Comparison of ENCODE assay signal across 8 cellular contexts in the genomic region with DNA sequence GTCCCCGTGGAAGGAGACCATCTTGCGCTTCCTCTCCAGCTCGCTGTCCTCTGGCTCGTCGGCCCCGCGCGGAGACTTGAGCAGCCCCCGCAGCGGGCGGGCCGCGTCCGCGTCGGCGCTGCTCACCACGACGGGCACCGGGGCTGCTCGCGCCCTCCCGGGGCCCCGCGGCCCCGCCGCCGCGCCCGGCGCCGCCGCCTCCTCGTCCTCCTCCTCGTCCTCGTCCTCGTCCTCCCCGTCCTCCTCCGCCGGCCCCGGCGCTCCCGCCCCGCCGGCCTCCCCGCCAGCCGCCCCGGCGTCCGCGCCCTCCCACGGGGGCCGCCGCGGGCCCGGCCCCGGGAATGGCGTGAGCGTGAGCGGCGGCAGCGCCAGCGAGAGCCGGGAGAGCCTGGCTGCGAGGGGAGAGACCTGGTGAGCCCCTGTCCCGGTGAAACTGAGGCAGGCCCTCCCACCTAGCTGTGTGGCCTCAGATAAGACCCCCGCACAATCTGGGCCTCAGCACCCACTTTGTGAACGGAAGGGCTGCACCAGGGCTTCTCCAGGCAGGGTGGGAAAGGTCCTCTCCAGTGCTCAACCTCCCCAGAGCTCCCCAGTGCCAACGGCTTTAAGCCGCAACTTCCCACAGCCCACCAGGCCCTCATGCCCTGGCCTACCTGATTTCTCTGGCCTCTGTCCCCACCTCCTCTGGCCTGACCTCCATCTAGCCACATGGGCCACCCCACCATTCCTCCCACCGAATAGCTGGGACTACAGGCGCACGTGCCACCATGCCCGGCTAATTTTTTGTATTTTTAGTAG. TPM values are rescaled to one million over a fixed set of nuclear protein-coding genes. Genes with fewer than 3 reads are reported as not detected.
DNase-seq lines count a peak whose midpoint lies in the region; ATAC-seq, FAIRE-seq and TF ChIP-seq lines count a peak whose summit lies in the region.

No MANE protein-coding gene starts in this region.

- H3K27ac ChIP-seq in heart left ventricle: peak overlapping the region in 10 of 12 donors; percentile 29 to 77 (median 65)
- no peak overlapping the region for H3K27ac ChIP-seq in skeletal muscle tissue (ENCODE audit: low read depth, low read length)

- H3K36me3 ChIP-seq in heart left ventricle (no peaks in the 10 kb centered on the region), skeletal muscle tissue (ENCODE audit: control insufficient read depth in 3 of 3, insufficient read depth in 3 of 3, low read length in 3 of 3) (no peaks in the 10 kb centered on the region)

- H3K4me3 ChIP-seq in heart left ventricle: peak overlapping the region; percentile 23 to 78 (median 61)
- peak overlapping the region; percentile 49 to 68 (median 54) for H3K4me3 ChIP-seq in skeletal muscle tissue (ENCODE audit: low read length in 3 of 3)

- peaks cover under 1 to 38% (median 5%) of the 10 kb centered on the region in 9 donors for H3K27me3 ChIP-seq in heart left ventricle
- peaks cover 30 to 52% (median 48%) of the 10 kb centered on the region in 3 donors for H3K27me3 ChIP-seq in skeletal muscle tissue (ENCODE audit: control insufficient read depth in 3 of 3, insufficient read depth in 3 of 3, low read length in 3 of 3)

- H3K4me1 Mint-ChIP-seq in T-helper 17 cell: peaks cover 20% of the 10 kb centered on the region

- H3K4me3 Mint-ChIP-seq in T-helper 17 cell: peak overlapping the region; percentile 87

- no peak for FAIRE-seq in frontal cortex (lab: Jason Lieb, UNC)

- H3K4me1 ChIP-seq in heart left ventricle (peaks cover 0 to 43% (median 9%) of the 10 kb centered on the region in 12 donors), skeletal muscle tissue (ENCODE audit: control insufficient read depth in 3 of 3, insufficient read depth in 3 of 3, low read length in 3 of 3) (peaks cover 2 to 8% (median 4%) of the 10 kb centered on the region in 3 donors)

- no peak overlapping the region for H3K27ac Mint-ChIP-seq in T-helper 17 cell

- intact Hi-C loops in heart left ventricle (cut with DNase I): loop anchor here in 7 of 10 donors (2.0 to 5.0 kb wide), 6 partner anchors 25 to 172 kb away; a partner anchor contains a TSS

- H3K9me3 ChIP-seq in T-helper 17 cell (ENCODE audit: control insufficient read depth, low read length, poor library complexity, severe bottlenecking) (no peaks in the 10 kb centered on the region), heart left ventricle (no peaks in the 10 kb centered on the region), skeletal muscle tissue (ENCODE audit: control insufficient read depth in 3 of 3, low read length in 3 of 3) (no peaks in the 10 kb centered on the region)

- H3K9ac ChIP-seq in skeletal muscle tissue (ENCODE audit: low read depth in 1 of 3, low read length in 3 of 3): peak overlapping the region in 2 of 3 donors; percentile 61 to 64

- ATAC-seq in GM21528 (IDR thresholded peaks at IDR 0.05; ENCODE audit: low FRiP score, unreplicated experiment) (peak; percentile 6), T-helper 17 cell (no peak), heart left ventricle (peak in 1 of 4 donors; percentile 5)

- TF ChIP-seq POLR2A in heart left ventricle (IDR thresholded peaks at IDR 0.05): no peak

- no peak for DNase-seq in T-helper 17 cell
- no peak for DNase-seq in heart left ventricle
- no peak for DNase-seq in NCI-H2171 treated with DMSO at 0.1 percent for 48 hours (lab: John Stamatoyannopoulos, UW)
- DNase-seq in LoVo (ENCODE audit: low spot score): no peak
- DNase-seq in GM19240 (ENCODE audit: insufficient read length, low spot score): no peak
- DNase-seq in frontal cortex (ENCODE audit: low spot score in 2 of 2): no peak

- TF ChIP-seq CTCF in heart left ventricle (IDR thresholded peaks at IDR 0.05): no peak

- WGBS in heart left ventricle, 4 donors: 8 to 69% (median 11%) methylated on average over 8 to 74 of the region's 74 CpGs

- H3K36me3 Mint-ChIP-seq in T-helper 17 cell (ENCODE audit: low read depth): no peaks in the 10 kb centered on the region

- peaks cover 26% of the 10 kb centered on the region for H3K27me3 Mint-ChIP-seq in T-helper 17 cell

RNA-seq across cellular contexts. Expression of a gene that starts 17.7 kb away (rescaled TPM):
- 10 to 100 TPM; 11.5 to 18.4 TPM for total RNA-seq in T-helper 17 cell
- total RNA-seq in heart left ventricle: 1 to 10 TPM in 6 of 9 donors, under 1 TPM in 3; 0.50 to 1.9 (median 1.4) TPM
- under 1 TPM; 0.19 to 0.99 TPM for polyA plus RNA-seq in heart left ventricle
- total RNA-seq in skeletal muscle tissue: not detected
- total RNA-seq in frontal cortex: 10.6 TPM

RNA-seq across cellular contexts. Expression of a gene that starts 24.7 kb away (rescaled TPM):
- total RNA-seq in T-helper 17 cell: 10 to 100 TPM; 42.3 to 53.4 TPM
- 10 to 100 TPM; 12.3 to 47.3 (median 31.0) TPM for total RNA-seq in heart left ventricle
- 10 to 100 TPM; 21.0 to 55.3 TPM for polyA plus RNA-seq in heart left ventricle
- total RNA-seq in skeletal muscle tissue: 33.4 TPM
- total RNA-seq in frontal cortex: 78.3 TPM

RNA-seq across cellular contexts. Expression of a gene that starts 38.5 kb away (rescaled TPM):
- total RNA-seq in T-helper 17 cell (1 to 10 TPM; 1.7 to 2.5 TPM), heart left ventricle (1 to 10 TPM in 1 of 9 donors, under 1 TPM in 8; 0.20 to 2.0 (median 0.40) TPM), skeletal muscle tissue (1.0 TPM), frontal cortex (0.82 TPM)
- under 1 TPM; 0.23 to 0.83 TPM for polyA plus RNA-seq in heart left ventricle

RNA-seq across cellular contexts. Expression of a gene that starts 48.1 kb away (rescaled TPM):
- total RNA-seq in T-helper 17 cell (10 to 100 TPM; 32.5 TPM), heart left ventricle (10 to 100 TPM; 13.9 to 24.7 (median 19.0) TPM), skeletal muscle tissue (8.4 TPM), frontal cortex (6.9 TPM)
- 10 to 100 TPM in 1 of 2 donors, 1 to 10 TPM in 1; 5.1 to 35.4 TPM for polyA plus RNA-seq in heart left ventricle

RNA-seq across cellular contexts. Expression of a gene that starts 58.1 kb away (rescaled TPM):
- not detected for total RNA-seq in T-helper 17 cell
- total RNA-seq in heart left ventricle: under 1 TPM in 1 of 9 donors, not detected in 8; 0.45 TPM
- under 1 TPM in 1 of 2 donors, not detected in 1; 0.19 TPM for polyA plus RNA-seq in heart left ventricle
- not detected for total RNA-seq in skeletal muscle tissue
- 0.82 TPM for total RNA-seq in frontal cortex
